1 cellular context compared by ENCODE assay signal in genomic region chr17:30236297-30236624, GRCh38.
TF ChIP-seq lines count a peak whose summit lies in the region.

No MANE protein-coding gene starts in this region.

TF ChIP-seq in HepG2, 621 proteins besides CTCF, POLR2A, EP300 and RAD21 (continued from another document):
- TF ChIP-seq HDAC2 (CRISPR knock-in tag; IDR thresholded peaks at IDR 0.05), result no peak
